8 cellular contexts compared by ENCODE assay signal in genomic region chr6:24877747-24878146, GRCh38. TPM values are rescaled to one million over a fixed set of nuclear protein-coding genes. Genes with fewer than 3 reads are reported as not detected.
DNase-seq lines count a peak whose midpoint lies in the region; ATAC-seq and TF ChIP-seq lines count a peak whose summit lies in the region.
"Not testable (repeated sequence)": the region's sequence is repeated elsewhere in the genome, so short reads cannot be mapped to it uniquely, and the experiment has no call there.

No MANE protein-coding gene starts in this region.

- peaks cover 29 to 92% (median 48%) of the 10 kb centered on the region in 4 donors for H3K4me1 Mint-ChIP-seq in CD4-positive, CD25-positive, alpha-beta regulatory T cell
- H3K4me1 Mint-ChIP-seq in T-helper 17 cell (peaks cover 43% of the 10 kb centered on the region), immature natural killer cell (peaks cover 78 to 97% of the 10 kb centered on the region in 2 donors), natural killer cell (peaks cover 80 to 83% of the 10 kb centered on the region in 2 donors)
- peaks cover 88% of the 10 kb centered on the region for H3K4me1 Mint-ChIP-seq in activated T-cell treated with anti-CD3 and anti-CD28 coated beads, Interleukin-2, amount 50 U/mL, for 24 hours (ENCODE audit: low read depth)
- H3K4me1 Mint-ChIP-seq in activated naive CD8-positive, alpha-beta T cell treated with anti-CD3 and anti-CD28 coated beads for 36 hours = peaks cover 69% of the 10 kb centered on the region
- peaks cover 50% of the 10 kb centered on the region for H3K4me1 Mint-ChIP-seq in stimulated activated memory B cell treated with anti-CD40 and anti-IgM and Interleukin-4, amounts not matched to agents 10 μg/mL and 1 μg/mL and 100 μg/mL, for 72 hours

- peaks cover 0 to 12% (median 3%) of the 10 kb centered on the region in 7 donors for H3K9me3 Mint-ChIP-seq in CD4-positive, CD25-positive, alpha-beta regulatory T cell
- H3K9me3 Mint-ChIP-seq in activated T-cell treated with anti-CD3 and anti-CD28 coated beads, Interleukin-2, amount 50 U/mL, for 24 hours = peaks cover 15% of the 10 kb centered on the region
- peaks cover 20% of the 10 kb centered on the region for H3K9me3 Mint-ChIP-seq in activated naive CD8-positive, alpha-beta T cell treated with anti-CD3 and anti-CD28 coated beads for 36 hours
- H3K9me3 Mint-ChIP-seq in immature natural killer cell; natural killer cell; stimulated activated memory B cell treated with anti-CD40 and anti-IgM and Interleukin-4, amounts not matched to agents 10 μg/mL and 1 μg/mL and 100 μg/mL, for 72 hours: not testable (repeated sequence)

- H3K27me3 ChIP-seq in CD4-positive, CD25-positive, alpha-beta regulatory T cell (ENCODE audit: control insufficient read depth, insufficient read depth, low read length) = not testable (repeated sequence)

- H3K27ac ChIP-seq in CD4-positive, CD25-positive, alpha-beta regulatory T cell (ENCODE audit: insufficient read depth, low read length, poor library complexity, severe bottlenecking); HEK293 (ENCODE audit: extremely low read depth, low read depth, low read length): not testable (repeated sequence)

- not testable (repeated sequence) for TF ChIP-seq CTCF in HEK293 (tag by site-specific recombination; IDR thresholded peaks at IDR 0.05); natural killer cell (IDR thresholded peaks at IDR 0.05)

- intact Hi-C loops in natural killer cell (cut with micrococcal nuclease) = not testable (repeated sequence)

- H3K36me3 ChIP-seq in CD4-positive, CD25-positive, alpha-beta regulatory T cell (ENCODE audit: control insufficient read depth, insufficient read depth, low read length) = peaks cover 95% of the 10 kb centered on the region
- not testable (repeated sequence) for H3K36me3 ChIP-seq in HEK293 (ENCODE audit: control insufficient read depth in 2 of 2, insufficient read depth in 1 of 2, low read length in 2 of 2)

- not testable (repeated sequence) for H3K4me3 ChIP-seq in CD4-positive, CD25-positive, alpha-beta regulatory T cell (ENCODE audit: low read depth, low read length); HEK293 (ENCODE audit: low read depth, low read length)

- ATAC-seq in CD4-positive, CD25-positive, alpha-beta regulatory T cell (ENCODE audit: low read depth in 2 of 2); T-helper 17 cell; natural killer cell; stimulated activated memory B cell treated with anti-CD40 and anti-IgM and Interleukin-4, amounts not matched to agents 10 μg/mL and 1 μg/mL and 100 μg/mL, for 72 hours: not testable (repeated sequence)

- peaks cover 38% of the 10 kb centered on the region for H3K4me1 ChIP-seq in CD4-positive, CD25-positive, alpha-beta regulatory T cell (ENCODE audit: control insufficient read depth, insufficient read depth, low read length, poor library complexity, severe bottlenecking)
- H3K4me1 ChIP-seq in HEK293 (ENCODE audit: control insufficient read depth, insufficient read depth, low read length) = not testable (repeated sequence)

- not testable (repeated sequence) for H3K27me3 Mint-ChIP-seq in CD4-positive, CD25-positive, alpha-beta regulatory T cell; T-helper 17 cell; activated T-cell treated with anti-CD3 and anti-CD28 coated beads, Interleukin-2, amount 50 U/mL, for 24 hours; activated naive CD8-positive, alpha-beta T cell treated with anti-CD3 and anti-CD28 coated beads for 36 hours; immature natural killer cell (ENCODE audit: low read depth in 3 of 3); natural killer cell (ENCODE audit: low read depth in 2 of 2); stimulated activated memory B cell treated with anti-CD40 and anti-IgM and Interleukin-4, amounts not matched to agents 10 μg/mL and 1 μg/mL and 100 μg/mL, for 72 hours

- POLR2A ChIA-PET in HEK293 (lab: Yijun Ruan, JAX) = not testable (repeated sequence)

- peak overlapping the region in 1 of 4 donors; percentile 50 for H3K4me3 Mint-ChIP-seq in CD4-positive, CD25-positive, alpha-beta regulatory T cell
- not testable (repeated sequence) for H3K4me3 Mint-ChIP-seq in T-helper 17 cell; activated T-cell treated with anti-CD3 and anti-CD28 coated beads, Interleukin-2, amount 50 U/mL, for 24 hours; activated naive CD8-positive, alpha-beta T cell treated with anti-CD3 and anti-CD28 coated beads for 36 hours; natural killer cell; stimulated activated memory B cell treated with anti-CD40 and anti-IgM and Interleukin-4, amounts not matched to agents 10 μg/mL and 1 μg/mL and 100 μg/mL, for 72 hours
- H3K4me3 Mint-ChIP-seq in immature natural killer cell = peak overlapping the region in 4 of 5 donors; percentile 2 to 54 (median 36)

- H3K9me3 ChIP-seq in CD4-positive, CD25-positive, alpha-beta regulatory T cell (ENCODE audit: control insufficient read depth in 2 of 2, low read length in 2 of 2); HEK293 (ENCODE audit: control insufficient read depth, insufficient read depth, low read depth, low read length); T-helper 17 cell (ENCODE audit: control insufficient read depth, low read length, poor library complexity, severe bottlenecking): not testable (repeated sequence)

- DNase-seq in CD4-positive, CD25-positive, alpha-beta regulatory T cell; T-helper 17 cell; activated T-cell treated with anti-CD3 and anti-CD28 coated beads, Interleukin-2, amount 50 U/mL, for 24 hours; activated naive CD8-positive, alpha-beta T cell treated with anti-CD3 and anti-CD28 coated beads for 36 hours; immature natural killer cell; natural killer cell: not testable (repeated sequence)

- H3K36me3 Mint-ChIP-seq in CD4-positive, CD25-positive, alpha-beta regulatory T cell = peaks cover 87% of the 10 kb centered on the region
- H3K36me3 Mint-ChIP-seq in T-helper 17 cell (ENCODE audit: low read depth) = not testable (repeated sequence)
- peaks cover 76% of the 10 kb centered on the region for H3K36me3 Mint-ChIP-seq in activated T-cell treated with anti-CD3 and anti-CD28 coated beads, Interleukin-2, amount 50 U/mL, for 24 hours (ENCODE audit: low read depth)
- H3K36me3 Mint-ChIP-seq in activated naive CD8-positive, alpha-beta T cell treated with anti-CD3 and anti-CD28 coated beads for 36 hours = peaks cover 85% of the 10 kb centered on the region
- H3K36me3 Mint-ChIP-seq in immature natural killer cell (peaks cover 31 to 62% (median 49%) of the 10 kb centered on the region in 3 donors), natural killer cell (peaks cover 32% of the 10 kb centered on the region)
- peaks cover 59% of the 10 kb centered on the region for H3K36me3 Mint-ChIP-seq in stimulated activated memory B cell treated with anti-CD40 and anti-IgM and Interleukin-4, amounts not matched to agents 10 μg/mL and 1 μg/mL and 100 μg/mL, for 72 hours

- peak overlapping the region in 2 of 3 donors; percentile 80 to 84 for H3K27ac Mint-ChIP-seq in CD4-positive, CD25-positive, alpha-beta regulatory T cell
- H3K27ac Mint-ChIP-seq in T-helper 17 cell = peak overlapping the region; percentile 69
- H3K27ac Mint-ChIP-seq in activated T-cell treated with anti-CD3 and anti-CD28 coated beads, Interleukin-2, amount 50 U/mL, for 24 hours = peak overlapping the region; percentile 57
- peak overlapping the region; percentile 74 for H3K27ac Mint-ChIP-seq in activated naive CD8-positive, alpha-beta T cell treated with anti-CD3 and anti-CD28 coated beads for 36 hours
- H3K27ac Mint-ChIP-seq in immature natural killer cell = peak overlapping the region; percentile 16 to 92 (median 72)
- H3K27ac Mint-ChIP-seq in natural killer cell = peak overlapping the region; percentile 90 to 93
- H3K27ac Mint-ChIP-seq in stimulated activated memory B cell treated with anti-CD40 and anti-IgM and Interleukin-4, amounts not matched to agents 10 μg/mL and 1 μg/mL and 100 μg/mL, for 72 hours = peak overlapping the region; percentile 75

- CTCF ChIA-PET in HEK293 (lab: Yijun Ruan, JAX) = not testable (repeated sequence)

TF ChIP-seq in HEK293, 187 proteins besides CTCF, POLR2A, EP300 and RAD21:
- TF ChIP-seq SCRT2 (tag by site-specific recombination; IDR thresholded peaks at IDR 0.05) (peak; percentile 42; the same call in 1 of the 2 replicates), ZNF585B (tag by site-specific recombination; IDR thresholded peaks at IDR 0.05) (peak; percentile 37; the same call in 1 of the 2 replicates)

RNA-seq across cellular contexts. Expression of gene RIPOR2, which starts 58.0 kb away (rescaled TPM):
- total RNA-seq in CD4-positive, CD25-positive, alpha-beta regulatory T cell = 364 TPM
- polyA plus RNA-seq in CD4-positive, CD25-positive, alpha-beta regulatory T cell = 100 to 1,000 TPM; 320 to 435 (median 407) TPM
- total RNA-seq in T-helper 17 cell = 100 to 1,000 TPM; 296 to 364 TPM
- total RNA-seq in activated naive CD8-positive, alpha-beta T cell treated with anti-CD3 and anti-CD28 coated beads for 36 hours = 10 to 100 TPM; 75.2 to 80.0 TPM
- 100 to 1,000 TPM; 262 to 392 (median 334) TPM for polyA plus RNA-seq in immature natural killer cell
- total RNA-seq in natural killer cell = 100 to 1,000 TPM; 234 to 312 (median 299) TPM
